ENCODE assay signal across 9 cellular contexts in the genomic region with DNA sequence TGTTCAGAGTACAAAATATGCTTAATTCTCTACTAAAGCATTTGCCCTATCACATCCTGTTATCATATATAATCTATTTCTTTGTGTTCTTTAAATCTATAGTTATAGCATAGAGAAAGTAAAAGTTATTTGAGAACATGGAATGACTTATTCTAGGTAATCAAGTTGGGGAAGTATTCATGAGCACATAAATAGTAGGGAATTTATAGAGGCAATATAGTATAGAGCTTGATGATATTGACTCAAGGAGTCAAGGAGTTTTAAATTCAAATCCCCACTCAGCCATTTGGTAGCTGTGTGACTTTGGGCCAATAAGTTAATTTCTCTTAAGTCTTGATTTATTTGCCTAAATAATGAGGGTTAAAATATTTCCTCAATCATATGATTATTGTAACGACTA. TPM values are rescaled to one million over a fixed set of nuclear protein-coding genes. Genes with fewer than 3 reads are reported as not detected.
"Had no signal": no experiment of that assay in that cellular context is flagged by ENCODE, and none has a peak within 500 bp of the region (broad histone marks: within the 10 kb centered on the region; RNA-seq: fewer than 3 reads in every experiment).

No MANE protein-coding gene starts in this region.

- FAIRE-seq: H1, H54, HTR-8/SVneo, K562 had no signal

- H3K4me3 ChIP-seq: GM23338, K562 had no signal

- ATAC-seq: GM23338, K562 had no signal

- DNase-seq: H9, HCEC 1CT, IMR-90 had no signal

RNA-seq across cellular contexts. Expression of gene PPP1R2C, which starts 37.5 kb away (rescaled TPM):
- total RNA-seq: GM23338, H1, H9, HT-29, IMR-90, K562 had no signal
- polyA plus RNA-seq: GM23338, H1, IMR-90, K562 had no signal
